12 cellular contexts compared by ENCODE assay signal in the genomic region with DNA sequence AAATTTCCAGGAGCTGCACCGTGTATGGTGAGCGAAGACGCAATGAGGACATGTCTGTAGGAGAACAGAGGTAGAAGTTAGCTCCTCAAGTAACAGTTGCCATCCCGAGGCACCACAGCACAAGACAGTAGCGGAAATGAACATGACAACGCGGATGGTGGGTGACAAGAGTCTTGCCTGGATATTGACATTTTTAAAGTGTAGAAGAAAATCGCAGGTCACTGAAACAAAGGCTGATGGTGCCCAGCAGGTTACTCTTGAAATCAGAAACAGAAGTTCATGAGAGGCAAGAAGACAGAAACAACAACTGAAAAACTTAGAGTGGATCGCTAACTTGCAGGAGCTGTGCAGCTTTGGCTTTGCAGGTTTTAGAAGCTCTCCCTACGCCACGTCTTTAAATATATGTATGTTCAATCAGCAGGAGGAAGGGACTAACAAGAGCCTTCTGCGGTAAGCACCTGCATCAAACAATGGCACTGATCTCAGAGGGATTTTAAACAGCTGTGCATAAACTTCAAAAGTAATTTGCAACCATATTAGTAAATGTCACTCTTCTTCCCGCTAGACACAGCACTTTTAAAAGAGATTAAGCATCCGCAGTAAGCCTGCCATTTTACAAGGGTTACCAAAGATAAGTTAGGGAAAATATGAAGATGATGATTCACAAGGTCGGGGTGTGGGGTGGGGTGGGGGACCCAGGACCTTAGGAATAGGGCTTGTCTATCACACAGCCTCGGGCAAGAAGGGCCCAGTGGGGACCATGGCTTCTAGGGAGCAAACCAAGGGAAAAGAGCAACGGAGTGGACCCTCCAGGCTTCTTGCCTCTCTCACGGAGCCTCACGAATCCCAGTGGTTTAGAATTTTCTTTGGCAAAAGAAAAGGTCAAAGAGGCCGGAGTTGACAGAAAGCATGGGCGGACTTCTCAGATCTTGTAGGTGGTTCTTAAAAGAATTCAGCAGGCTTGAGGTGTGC. TPM values are rescaled to one million over a fixed set of nuclear protein-coding genes. Genes with fewer than 3 reads are reported as not detected.
DNase-seq lines count a peak whose midpoint lies in the region; ATAC-seq, FAIRE-seq and TF ChIP-seq lines count a peak whose summit lies in the region.
"Had no signal": no experiment of that assay in that cellular context is flagged by ENCODE, and none has a peak within 500 bp of the region (broad histone marks: within the 10 kb centered on the region; RNA-seq: fewer than 3 reads in every experiment).

No MANE protein-coding gene starts in this region.

- H3K4me1 ChIP-seq in Caco-2 (0 out of 2 replicates have a peak, but pooled peaks cover 3% of the 10 kb centered on the region), Peyer's patch (no peaks in the 10 kb centered on the region)

- peak; percentile 52 for FAIRE-seq in bronchial epithelial cell (lab: Jason Lieb, UNC)

- no peak for ATAC-seq in HG03135 (IDR thresholded peaks at IDR 0.05; ENCODE audit: unreplicated experiment)
- ATAC-seq: HCT116 had no signal

- no TSS peak for BruUV-seq in Caco-2 (replicated peaks; lab: Mats Ljungman, UMichigan)

- TF ChIP-seq POLR2A in Peyer's patch (IDR thresholded peaks at IDR 0.05) = no peak

- TF ChIP-seq CTCF in Caco-2 (IDR thresholded peaks at IDR 0.05; ENCODE audit: insufficient read depth in 1 of 2, low read depth in 1 of 2, low read length in 1 of 2, severe bottlenecking in 1 of 2, unreplicated experiment in 1 of 2) (no peak), Peyer's patch (IDR thresholded peaks at IDR 0.05) (no peak), bronchial epithelial cell (IDR thresholded peaks at IDR 0.05; ENCODE audit: insufficient read depth, low read length, severe bottlenecking) (no peak), nephron progenitor cell (IDR thresholded peaks at IDR 0.05) (no peak), coronary artery (IDR thresholded peaks at IDR 0.05) (no peak), brain microvascular endothelial cell (IDR thresholded peaks at IDR 0.05; ENCODE audit: low read depth, low read length, missing control alignments) (no peak)

- H3K9me3 Mint-ChIP-seq in Caco-2 (ENCODE audit: unreplicated experiment) = no peaks in the 10 kb centered on the region
- no peaks in the 10 kb centered on the region for H3K9me3 Mint-ChIP-seq in nephron progenitor cell

- peak overlapping the region; percentile 70 to 85 (median 74) for H3K27ac ChIP-seq in Peyer's patch
- no peak overlapping the region for H3K27ac ChIP-seq in coronary artery
- H3K27ac ChIP-seq in brain microvascular endothelial cell = no peak overlapping the region
- H3K27ac ChIP-seq: HL-60 had no signal

- H3K27ac Mint-ChIP-seq in Caco-2 (ENCODE audit: unreplicated experiment) (no peak overlapping the region), nephron progenitor cell (no peak overlapping the region)

- in situ Hi-C loops in brain microvascular endothelial cell (cut with HindIII; ENCODE audit: low pct_ligation_motif_present, low sequenced_read_pairs) = no loop called here

- POLR2A ChIA-PET in Caco-2 (lab: Charles Lee) = no interaction called here

- CTCF ChIA-PET in Caco-2 (lab: Charles Lee) = no interaction called here

- no peak overlapping the region for H3K4me3 ChIP-seq in Caco-2 (ENCODE audit: low read depth, low read length)
- H3K4me3 ChIP-seq in Peyer's patch = peak overlapping the region; percentile 68 to 96 (median 84)
- no peak overlapping the region for H3K4me3 ChIP-seq in bronchial epithelial cell (ENCODE audit: low read depth, low read length)
- no peak overlapping the region for H3K4me3 ChIP-seq in coronary artery
- no peak overlapping the region for H3K4me3 ChIP-seq in brain microvascular endothelial cell (ENCODE audit: low read depth, low read length)

- H3K27me3 Mint-ChIP-seq in Caco-2 (ENCODE audit: insufficient read depth, unreplicated experiment) = peaks cover 15% of the 10 kb centered on the region
- H3K27me3 Mint-ChIP-seq in nephron progenitor cell (ENCODE audit: low read depth, poor library complexity) = peaks cover 22% of the 10 kb centered on the region

- DNase-seq in Caco-2 (no peak), Peyer's patch (peak in 2 of 3 donors; percentile 39 to 59), bronchial epithelial cell (ENCODE audit: low read depth) (no peak), nephron progenitor cell (no peak), NCI-H1092 treated with DMSO at 0.1 percent for 48 hours (lab: John Stamatoyannopoulos, UW) (no peak), coronary artery (ENCODE audit: low spot score) (no peak), brain microvascular endothelial cell (no peak)
- DNase-seq: DMS 273 treated with DMSO at 0.1 percent for 48 hours, NCI-H2171 treated with DMSO at 0.1 percent for 48 hours had no signal

- H3K36me3 ChIP-seq in Caco-2 (ENCODE audit: control insufficient read depth, insufficient read depth, low read length) = no peaks in the 10 kb centered on the region
- H3K36me3 ChIP-seq in Peyer's patch = no peaks in the 10 kb centered on the region
- no peaks in the 10 kb centered on the region for H3K36me3 ChIP-seq in bronchial epithelial cell (ENCODE audit: control insufficient read depth, insufficient read depth, low read length)
- H3K36me3 ChIP-seq in brain microvascular endothelial cell (replicated peaks) = no peaks in the 10 kb centered on the region

- intact Hi-C loops in Caco-2 (cut with micrococcal nuclease; ENCODE audit: unreplicated experiment) = no loop called here

- H3K4me3 Mint-ChIP-seq in Caco-2 (ENCODE audit: unreplicated experiment) = peak overlapping the region; percentile 93
- peak overlapping the region; percentile 87 for H3K4me3 Mint-ChIP-seq in nephron progenitor cell

- peaks cover 5% of the 10 kb centered on the region for H3K36me3 Mint-ChIP-seq in Caco-2 (ENCODE audit: insufficient read depth, unreplicated experiment)
- H3K36me3 Mint-ChIP-seq in nephron progenitor cell (ENCODE audit: low read depth) = peaks cover 16% of the 10 kb centered on the region

- H3K4me1 Mint-ChIP-seq in Caco-2 (ENCODE audit: low read depth, unreplicated experiment) (peaks cover 5% of the 10 kb centered on the region), nephron progenitor cell (peaks cover 35% of the 10 kb centered on the region)

- no peaks in the 10 kb centered on the region for H3K9me3 ChIP-seq in Caco-2
- H3K9me3 ChIP-seq in Peyer's patch = no peaks in the 10 kb centered on the region

- 0 out of 2 replicates have a peak, but pooled peaks cover 1% of the 10 kb centered on the region for H3K27me3 ChIP-seq in Caco-2 (replicated peaks; ENCODE audit: control insufficient read depth, insufficient read depth, low read length)
- H3K27me3 ChIP-seq in Peyer's patch = no peaks in the 10 kb centered on the region
- H3K27me3 ChIP-seq in bronchial epithelial cell (ENCODE audit: control insufficient read depth, insufficient read depth, low read length) = no peaks in the 10 kb centered on the region
- H3K27me3 ChIP-seq in brain microvascular endothelial cell (replicated peaks) = peaks cover 16% of the 10 kb centered on the region

RNA-seq across cellular contexts. Expression of gene PRKCQ, which starts 1.6 kb away (rescaled TPM):
- total RNA-seq in Caco-2 (2022) = 1.5 and 2.4 TPM in 2 replicates
- total RNA-seq in Peyer's patch = 10 to 100 TPM in 1 of 4 donors, 1 to 10 TPM in 3; 1.8 to 11.6 (median 3.7) TPM
- 1.7 and 2.1 TPM in 2 replicates for total RNA-seq in bronchial epithelial cell

Comparison
In these comparisons a context has a peak if more than half of its experiments do, and no peak if none do; other contexts are left out.
1. DNase-seq: peak in Peyer's patch (2 of 3); none in Caco-2 (0 of 2), bronchial epithelial cell (single experiment), nephron progenitor cell (single experiment), NCI-H1092 treated with DMSO at 0.1 percent for 48 hours (single experiment), coronary artery (single experiment) and brain microvascular endothelial cell (single experiment).
2. H3K4me3 ChIP-seq: peak in Peyer's patch (4 of 4); none in Caco-2 (single experiment), bronchial epithelial cell (single experiment), coronary artery (single experiment) and brain microvascular endothelial cell (single experiment).
3. H3K27ac ChIP-seq: peak in Peyer's patch (4 of 4); none in coronary artery (0 of 2) and brain microvascular endothelial cell (single experiment).